20 cellular contexts compared by ENCODE assay signal in genomic region chr2:216678813-216679657, GRCh38. TPM values are rescaled to one million over a fixed set of nuclear protein-coding genes. Genes with fewer than 3 reads are reported as not detected.
DNase-seq lines count a peak whose midpoint lies in the region; TF ChIP-seq lines count a peak whose summit lies in the region.
"Had no signal": no experiment of that assay in that cellular context is flagged by ENCODE, and none has a peak within 500 bp of the region (broad histone marks: within the 10 kb centered on the region; RNA-seq: fewer than 3 reads in every experiment).

No MANE protein-coding gene starts in this region.

- peaks cover 0 to 48% of the 10 kb centered on the region in 2 donors for H3K4me1 ChIP-seq in right atrium auricular region
- H3K4me1 ChIP-seq in neuronal stem cell (ENCODE audit: control insufficient read depth in 2 of 2, insufficient read depth in 1 of 2, low read depth in 1 of 2, low read length in 2 of 2), result peaks cover 5 to 6% of the 10 kb centered on the region in 2 donors
- H3K4me1 ChIP-seq in tibial artery, result peaks cover 0 to 54% (median 50%) of the 10 kb centered on the region in 4 donors

- H3K4me1 Mint-ChIP-seq in brain, result peaks cover 37% of the 10 kb centered on the region

- H3K27me3 ChIP-seq in right atrium auricular region (no peaks in the 10 kb centered on the region), neuronal stem cell (ENCODE audit: control insufficient read depth in 3 of 3, insufficient read depth in 3 of 3, low read depth in 1 of 3, low read length in 3 of 3) (no peaks in the 10 kb centered on the region), tibial artery (no peaks in the 10 kb centered on the region)

- H3K4ac ChIP-seq in neuronal stem cell (ENCODE audit: low read length), result no peak overlapping the region

- H3K36me3 Mint-ChIP-seq in brain, result peaks cover 35% of the 10 kb centered on the region
- H3K36me3 Mint-ChIP-seq: activated naive CD8-positive, alpha-beta T cell treated with anti-CD3 and anti-CD28 coated beads, Interleukin-2, amount 10 ng/mL, durations not matched to agents 7 days and 5 days; stimulated activated naive B cell treated with anti-CD40 and anti-IgM and Interleukin-4, amounts not matched to agents 10 μg/mL and 1 μg/mL and 100 μg/mL, for 72 hours had no signal

- no peak overlapping the region for H2BK15ac ChIP-seq in neuronal stem cell (ENCODE audit: low read length)

- no peak overlapping the region for H3K14ac ChIP-seq in neuronal stem cell (ENCODE audit: low read length)

- no peak overlapping the region for H4K91ac ChIP-seq in neuronal stem cell (ENCODE audit: low read depth, low read length, poor library complexity)

- H3K4me3 Mint-ChIP-seq in brain, result no peak overlapping the region
- H3K4me3 Mint-ChIP-seq: activated naive CD8-positive, alpha-beta T cell treated with anti-CD3 and anti-CD28 coated beads, Interleukin-2, amount 10 ng/mL, durations not matched to agents 7 days and 5 days; stimulated activated naive B cell treated with anti-CD40 and anti-IgM and Interleukin-4, amounts not matched to agents 10 μg/mL and 1 μg/mL and 100 μg/mL, for 72 hours; T-helper 17 cell had no signal

- no peak overlapping the region for H2BK120ac ChIP-seq in neuronal stem cell (ENCODE audit: low read depth, low read length)

- H2AFZ ChIP-seq in neuronal stem cell (ENCODE audit: low read length), result no peak overlapping the region
- H2AFZ ChIP-seq: GM23248 had no signal

- no peak overlapping the region for H2BK12ac ChIP-seq in neuronal stem cell (ENCODE audit: low read length)

- peaks cover 3% of the 10 kb centered on the region for H3K27me3 Mint-ChIP-seq in brain

- peak overlapping the region; percentile 20 for H2AK5ac ChIP-seq in neuronal stem cell (ENCODE audit: low read depth, low read length)

- H3K9me3 ChIP-seq in right atrium auricular region, result no peaks in the 10 kb centered on the region
- peaks cover 0 to 2% of the 10 kb centered on the region in 2 donors for H3K9me3 ChIP-seq in neuronal stem cell (replicated peaks in 1 of 2; ENCODE audit: control insufficient read depth in 2 of 2, insufficient read depth in 1 of 2, low read depth in 1 of 2, low read length in 2 of 2)
- no peaks in the 10 kb centered on the region for H3K9me3 ChIP-seq in tibial artery

- WGBS in neuronal stem cell (ENCODE audit: extremely low coverage in 2 of 2, insufficient read length in 2 of 2, insufficient replicate concordance in 1 of 2), 2 donors, result no CpG with 5 or more reads among the region's 21 CpGs

- H3K27ac ChIP-seq in right atrium auricular region (peak overlapping the region; percentile 83 to 89), neuronal stem cell (replicated peaks; ENCODE audit: low read length) (no peak overlapping the region), tibial artery (peak overlapping the region; percentile 70 to 86)
- H3K27ac ChIP-seq: GM23248 had no signal

- H3K4me3 ChIP-seq in right atrium auricular region (no peak overlapping the region), neuronal stem cell (ENCODE audit: low read length in 2 of 2) (no peak overlapping the region), tibial artery (no peak overlapping the region)
- H3K4me3 ChIP-seq: GM23248 had no signal

- H3K9me3 Mint-ChIP-seq in brain, result peaks cover 0 to 4% (median 0%) of the 10 kb centered on the region in 5 experiments
- H3K9me3 Mint-ChIP-seq: activated naive CD8-positive, alpha-beta T cell treated with anti-CD3 and anti-CD28 coated beads, Interleukin-2, amount 10 ng/mL, durations not matched to agents 7 days and 5 days; stimulated activated naive B cell treated with anti-CD40 and anti-IgM and Interleukin-4, amounts not matched to agents 10 μg/mL and 1 μg/mL and 100 μg/mL, for 72 hours had no signal

- H3K18ac ChIP-seq in neuronal stem cell (ENCODE audit: low read length), result peak overlapping the region; percentile 11

- no peak overlapping the region for H3K23ac ChIP-seq in neuronal stem cell (ENCODE audit: low read depth, low read length, poor library complexity)

- DNase-seq in right atrium auricular region (ENCODE audit: low spot score) (no peak), neuronal stem cell (ENCODE audit: low spot score) (no peak), tibial artery (no peak), hypothalamus (lab: John Stamatoyannopoulos, UW) (no peak), NCI-H187 (lab: John Stamatoyannopoulos, UW) (no peak)
- no peak for DNase-seq in activated effector memory CD4-positive, alpha-beta T cell treated with Interleukin-2 at 50 U/mL for 16 hours
- DNase-seq: activated naive CD8-positive, alpha-beta T cell treated with anti-CD3 and anti-CD28 coated beads, Interleukin-2, amount 10 ng/mL, durations not matched to agents 7 days and 5 days; DND-41; GM23248; hippocampal formation; kidney glomerular epithelial cell; NCI-H1105; NCI-H526 treated with DMSO at 0.1 percent for 48 hours; OCI-M1; stimulated activated CD4-positive, alpha-beta T cell treated with anti-CD3 and anti-CD28 coated beads, Interleukin-15, amount 100 ng/mL, for 24 hours; stimulated activated naive B cell treated with anti-CD40 and anti-IgM and Interleukin-4, amounts not matched to agents 10 μg/mL and 1 μg/mL and 100 μg/mL, for 72 hours; T-helper 17 cell had no signal

- intact Hi-C loops in tibial artery (cut with DNase I; ENCODE audit: low total_unique reads), result no loop called here

- H2BK5ac ChIP-seq in neuronal stem cell (ENCODE audit: low read length), result no peak overlapping the region

- no peak for TF ChIP-seq CTCF in brain (conservative IDR thresholded peaks at IDR 0.05)
- no peak for TF ChIP-seq CTCF in right atrium auricular region (IDR thresholded peaks at IDR 0.05)
- TF ChIP-seq CTCF in tibial artery (IDR thresholded peaks at IDR 0.05), result no peak

- H3K4me2 ChIP-seq in neuronal stem cell (ENCODE audit: insufficient read depth, low read length, poor library complexity, severe bottlenecking), result no peak overlapping the region

- peak overlapping the region in 4 of 5 experiments; percentile 5 to 68 (median 36) for H3K27ac Mint-ChIP-seq in brain
- H3K27ac Mint-ChIP-seq: activated naive CD8-positive, alpha-beta T cell treated with anti-CD3 and anti-CD28 coated beads, Interleukin-2, amount 10 ng/mL, durations not matched to agents 7 days and 5 days; progenitor cell of endocrine pancreas; stimulated activated naive B cell treated with anti-CD40 and anti-IgM and Interleukin-4, amounts not matched to agents 10 μg/mL and 1 μg/mL and 100 μg/mL, for 72 hours; T-helper 17 cell had no signal

- no peak overlapping the region for H4K8ac ChIP-seq in neuronal stem cell (ENCODE audit: low read depth, low read length)

- peaks cover 13% of the 10 kb centered on the region for H3K79me1 ChIP-seq in neuronal stem cell (ENCODE audit: low read depth, low read length)

- no peak overlapping the region for H3K9ac ChIP-seq in neuronal stem cell (ENCODE audit: low read depth, low read length, poor library complexity)
- H3K9ac ChIP-seq: GM23248 had no signal

- H3K36me3 ChIP-seq in right atrium auricular region (no peaks in the 10 kb centered on the region), neuronal stem cell (replicated peaks in 1 of 2; ENCODE audit: control insufficient read depth in 2 of 2, insufficient read depth in 2 of 2, low read length in 2 of 2) (peaks cover 76 to 94% of the 10 kb centered on the region in 2 donors), tibial artery (peaks cover 42 to 56% (median 55%) of the 10 kb centered on the region in 3 donors)

RNA-seq across cellular contexts. Expression of gene IGFBP5, which starts 16.3 kb away (rescaled TPM):
- 769 TPM for polyA plus RNA-seq in brain (ENCODE audit: insufficient read depth, low read depth, low replicate concordance)
- 100 to 1,000 TPM; 169 to 554 TPM for total RNA-seq in right atrium auricular region
- 280 TPM for polyA plus RNA-seq in neuronal stem cell (2013, experiment 1 of 2)
- 290 TPM for polyA plus RNA-seq in neuronal stem cell (2013, experiment 2 of 2)
- total RNA-seq: HT-29, T-helper 17 cell had no signal

RNA-seq across cellular contexts. Expression of gene IGFBP2, which starts 45.8 kb away (rescaled TPM):
- polyA plus RNA-seq in brain (ENCODE audit: insufficient read depth, low read depth, low replicate concordance), result 233 TPM
- 100 to 1,000 TPM; 255 to 508 TPM for total RNA-seq in right atrium auricular region
- 479 TPM for polyA plus RNA-seq in neuronal stem cell (2013, experiment 1 of 2)
- polyA plus RNA-seq in neuronal stem cell (2013, experiment 2 of 2), result 466 TPM
